ENCODE assay signal across 11 cellular contexts in genomic region chr7:151404216-151405011, GRCh38. TPM values are rescaled to one million over a fixed set of nuclear protein-coding genes. Genes with fewer than 3 reads are reported as not detected.
DNase-seq lines count a peak whose midpoint lies in the region; ATAC-seq, FAIRE-seq and TF ChIP-seq lines count a peak whose summit lies in the region.
"Had no signal": no experiment of that assay in that cellular context is flagged by ENCODE, and none has a peak within 500 bp of the region (broad histone marks: within the 10 kb centered on the region; RNA-seq: fewer than 3 reads in every experiment).

No MANE protein-coding gene starts in this region.

- H3K9me3 ChIP-seq in SK-N-SH (no peaks in the 10 kb centered on the region), gastroesophageal sphincter (no peaks in the 10 kb centered on the region), sigmoid colon (no peaks in the 10 kb centered on the region)

- H3K4me3 ChIP-seq in SK-N-SH (ENCODE audit: low read depth in 2 of 2, low read length in 1 of 2): no peak overlapping the region
- no peak overlapping the region for H3K4me3 ChIP-seq in gastroesophageal sphincter
- H3K4me3 ChIP-seq in sigmoid colon: no peak overlapping the region

- no peak overlapping the region for H3K27ac ChIP-seq in SK-N-SH (ENCODE audit: low read depth in 2 of 2, low read length in 1 of 2)
- peak overlapping the region in 3 of 4 donors; percentile 37 to 64 (median 38) for H3K27ac ChIP-seq in gastroesophageal sphincter
- H3K27ac ChIP-seq in sigmoid colon: peak overlapping the region; percentile 38 to 57 (median 46)

- DNase-seq in GM12891 (ENCODE audit: insufficient read length, low spot score) (peak; percentile 13), SK-N-SH (peak; percentile 46), sigmoid colon (peak; percentile 81), activated gamma-delta T cell treated with Interleukin-2 at 50 U/mL for 16 hours (no peak), DMS53 treated with DMSO at 0.1 percent for 48 hours (lab: John Stamatoyannopoulos, UW; ENCODE audit: unreplicated experiment) (no peak), UCSD-AML1 (lab: John Stamatoyannopoulos, UW; ENCODE audit: unreplicated experiment) (no peak)
- DNase-seq: activated B cell treated with CpG ODN at 0.5 μM for 24 hours, hypothalamus had no signal

- TF ChIP-seq EP300 in SK-N-SH (IDR thresholded peaks at IDR 0.05; ENCODE audit: borderline replicate concordance in 1 of 2, low read depth in 1 of 2, low read length in 1 of 2) (no peak), gastroesophageal sphincter (IDR thresholded peaks at IDR 0.05) (no peak), sigmoid colon (IDR thresholded peaks at IDR 0.05) (no peak)

- no peaks in the 10 kb centered on the region for H3F3A ChIP-seq in SK-N-SH (replicated peaks; ENCODE audit: insufficient read depth)

- POLR2A ChIA-PET in SK-N-SH (lab: Yijun Ruan, JAX): no interaction called here

- ATAC-seq in gastroesophageal sphincter (peak; percentile 69), HG03457 (IDR thresholded peaks at IDR 0.05; ENCODE audit: unreplicated experiment) (no peak)

- TF ChIP-seq CTCF in SK-N-SH (IDR thresholded peaks at IDR 0.05) (no peak), gastroesophageal sphincter (IDR thresholded peaks at IDR 0.05) (no peak), sigmoid colon (IDR thresholded peaks at IDR 0.05) (no peak)

- TF ChIP-seq RAD21 in SK-N-SH (IDR thresholded peaks at IDR 0.05; ENCODE audit: low read length): no peak

- H3K79me2 ChIP-seq in SK-N-SH (ENCODE audit: insufficient read depth): no peaks in the 10 kb centered on the region

- H4K20me1 ChIP-seq in SK-N-SH (ENCODE audit: insufficient read depth): no peaks in the 10 kb centered on the region

- H3K4me1 ChIP-seq in SK-N-SH (ENCODE audit: control insufficient read depth in 1 of 2, insufficient read depth in 2 of 2, low read depth in 1 of 2, low read length in 1 of 2) (peaks cover 0 to 13% of the 10 kb centered on the region in 2 experiments; a peak in 2 of 4 replicates), gastroesophageal sphincter (peaks cover 0 to 10% (median 9%) of the 10 kb centered on the region in 3 donors), sigmoid colon (peaks cover 0 to 9% (median 5%) of the 10 kb centered on the region in 4 donors)

- H3K9me2 ChIP-seq in SK-N-SH: no peaks in the 10 kb centered on the region

- intact Hi-C loops in sigmoid colon (cut with DNase I): no loop called here

- 79% methylated on average over 13 of the region's 18 CpGs for whole genome bisulfite sequencing in SK-N-SH (ENCODE audit: low lambda C conversion rate)
- 46 to 53% methylated on average over 4 to 9 of the region's 18 CpGs for WGBS in gastroesophageal sphincter (ENCODE audit: low coverage in 1 of 2), 2 donors
- WGBS in sigmoid colon, 2 donors: 73 to 80% methylated on average over 18 of the region's 18 CpGs

- CTCF ChIA-PET in SK-N-SH (lab: Yijun Ruan, JAX): interaction anchor here (1.1 to 2.1 kb wide), 3 partner anchors 33 to 89 kb away, joined by 4 to 8 read pairs (median 6); no protein-coding TSS in a partner anchor

- no peak for FAIRE-seq in GM12891 (lab: Jason Lieb, UNC)
- FAIRE-seq: G401.6 had no signal

- no peak overlapping the region for H2AFZ ChIP-seq in SK-N-SH (ENCODE audit: low read depth)

- no peak overlapping the region for H3K9ac ChIP-seq in SK-N-SH

- H3K36me3 ChIP-seq in SK-N-SH (replicated peaks in 1 of 2; ENCODE audit: control insufficient read depth in 1 of 2, insufficient read depth in 2 of 2, low read length in 1 of 2) (no peaks in the 10 kb centered on the region), gastroesophageal sphincter (no peaks in the 10 kb centered on the region), sigmoid colon (no peaks in the 10 kb centered on the region)

- TF ChIP-seq POLR2A in GM12891 (IDR thresholded peaks at IDR 0.05; ENCODE audit: low read depth, low read length) (no peak), gastroesophageal sphincter (IDR thresholded peaks at IDR 0.05) (no peak), sigmoid colon (IDR thresholded peaks at IDR 0.05) (no peak)

- H3K27me3 ChIP-seq in SK-N-SH (ENCODE audit: insufficient read depth): peaks cover 13% of the 10 kb centered on the region
- H3K27me3 ChIP-seq in gastroesophageal sphincter: peaks cover 25% of the 10 kb centered on the region
- peaks cover 9 to 20% (median 19%) of the 10 kb centered on the region in 3 donors for H3K27me3 ChIP-seq in sigmoid colon

- H3K4me2 ChIP-seq in SK-N-SH: no peak overlapping the region

TF ChIP-seq in GM12891, 5 proteins besides CTCF, POLR2A, EP300 and RAD21:
- TF ChIP-seq POU2F2 (IDR thresholded peaks at IDR 0.05; ENCODE audit: low read depth, low read length) (no peak), PAX5 (IDR thresholded peaks at IDR 0.05; ENCODE audit: insufficient read depth, low read length, severe bottlenecking) (no peak), TAF1 (IDR thresholded peaks at IDR 0.05; ENCODE audit: low read depth, low read length) (no peak), SPI1 (IDR thresholded peaks at IDR 0.05; ENCODE audit: low read depth, low read length) (no peak), POLR2AphosphoS5 (IDR thresholded peaks at IDR 0.05; ENCODE audit: low read depth, low read length) (no peak)

TF ChIP-seq in SK-N-SH, 30 proteins besides CTCF, POLR2A, EP300 and RAD21:
- no peak for TF ChIP-seq FOXJ3 (CRISPR knock-in tag; IDR thresholded peaks at IDR 0.05)
- TF ChIP-seq YY1 (IDR thresholded peaks at IDR 0.05; ENCODE audit: low read depth): no peak
- no peak for TF ChIP-seq TCF12 (IDR thresholded peaks at IDR 0.05)
- no peak for TF ChIP-seq EZH2phosphoT487 (IDR thresholded peaks at IDR 0.05; ENCODE audit: borderline replicate concordance, low read depth)
- no peak for TF ChIP-seq GABPA (IDR thresholded peaks at IDR 0.05; ENCODE audit: low read depth)
- TF ChIP-seq RFX5 (IDR thresholded peaks at IDR 0.05; ENCODE audit: low read length): no peak
- TF ChIP-seq, protein P1, sequence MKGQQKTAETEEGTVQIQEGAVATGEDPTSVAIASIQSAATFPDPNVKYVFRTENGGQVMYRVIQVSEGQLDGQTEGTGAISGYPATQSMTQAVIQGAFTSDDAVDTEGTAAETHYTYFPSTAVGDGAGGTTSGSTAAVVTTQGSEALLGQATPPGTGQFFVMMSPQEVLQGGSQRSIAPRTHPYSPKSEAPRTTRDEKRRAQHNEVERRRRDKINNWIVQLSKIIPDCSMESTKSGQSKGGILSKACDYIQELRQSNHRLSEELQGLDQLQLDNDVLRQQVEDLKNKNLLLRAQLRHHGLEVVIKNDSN (IDR thresholded peaks at IDR 0.05; ENCODE audit: borderline replicate concordance, low read depth): no peak
- no peak for TF ChIP-seq SIN3A (IDR thresholded peaks at IDR 0.05; ENCODE audit: borderline replicate concordance, low read depth, low read length)
- TF ChIP-seq FOSL2 (IDR thresholded peaks at IDR 0.05; ENCODE audit: borderline replicate concordance, low read depth): no peak
- TF ChIP-seq, protein P2, sequence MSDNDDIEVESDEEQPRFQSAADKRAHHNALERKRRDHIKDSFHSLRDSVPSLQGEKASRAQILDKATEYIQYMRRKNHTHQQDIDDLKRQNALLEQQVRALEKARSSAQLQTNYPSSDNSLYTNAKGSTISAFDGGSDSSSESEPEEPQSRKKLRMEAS (IDR thresholded peaks at IDR 0.05; ENCODE audit: low read depth): no peak
- TF ChIP-seq MXI1 (IDR thresholded peaks at IDR 0.05; ENCODE audit: low read depth, low read length): no peak
- no peak for TF ChIP-seq CHD2 (IDR thresholded peaks at IDR 0.05; ENCODE audit: low read length, partially characterized antibody)
- TF ChIP-seq GATA2 (CRISPR knock-in tag; IDR thresholded peaks at IDR 0.05): no peak
- TF ChIP-seq TEAD4 (IDR thresholded peaks at IDR 0.05; ENCODE audit: borderline replicate concordance, insufficient read depth): no peak
- no peak for TF ChIP-seq RCOR1 (IDR thresholded peaks at IDR 0.05; ENCODE audit: low read length)
- no peak for TF ChIP-seq ELF1 (IDR thresholded peaks at IDR 0.05)
- no peak for TF ChIP-seq JUND (IDR thresholded peaks at IDR 0.05)
- no peak for TF ChIP-seq MEF2A (IDR thresholded peaks at IDR 0.05; ENCODE audit: borderline replicate concordance, low read depth)

RNA-seq across cellular contexts. Expression of gene WDR86, which starts 5.4 kb away (rescaled TPM):
- 0.23 TPM for polyA plus RNA-seq in GM12891 (2012; ENCODE audit: low read depth, missing spikeins)
- polyA plus RNA-seq in SK-N-SH (2012; rRNA removed) (1.0 and 2.5 TPM in 2 replicates), sigmoid colon (1 to 10 TPM in 2 of 3 donors, under 1 TPM in 1; 0.46 to 4.2 (median 2.1) TPM)
- 0.45 and 0.84 TPM in 2 replicates for polyA plus RNA-seq in SK-N-SH (2012; cell fraction: cytosol; rRNA removed)
- 9.5 and 16.8 TPM in 2 replicates for polyA plus RNA-seq in SK-N-SH (2012; cell fraction: nucleus; rRNA removed)
- total RNA-seq in gastroesophageal sphincter (1 to 10 TPM; 2.6 to 8.2 (median 5.9) TPM), sigmoid colon (10 to 100 TPM; 14.4 to 23.8 (median 16.9) TPM)

RNA-seq across cellular contexts. Expression of gene CRYGN, which starts 35.5 kb away (rescaled TPM):
- polyA plus RNA-seq in GM12891 (2012; ENCODE audit: low read depth, missing spikeins): not detected
- polyA plus RNA-seq in SK-N-SH (2012; rRNA removed) (not detected in 2 replicates), sigmoid colon (under 1 TPM in 2 of 3 donors, not detected in 1; 0.17 to 0.60 TPM)
- 0.03 TPM in 1 of 2 replicates, not detected in the other for polyA plus RNA-seq in SK-N-SH (2012; cell fraction: cytosol; rRNA removed)
- 0.06 TPM in 1 of 2 replicates, not detected in the other for polyA plus RNA-seq in SK-N-SH (2012; cell fraction: nucleus; rRNA removed)
- total RNA-seq in gastroesophageal sphincter (1 to 10 TPM in 1 of 4 donors, under 1 TPM in 1, not detected in 2; 0.27 to 4.4 TPM), sigmoid colon (1 to 10 TPM in 2 of 4 donors, not detected in 2; 1.4 to 1.8 TPM)
- total RNA-seq: activated B cell treated with CpG ODN at 0.5 μM for 24 hours had no signal

Comparison
In these comparisons a context has a peak if more than half of its experiments do, and no peak if none do; other contexts are left out.
1. DNase-seq: peak in GM12891 (single experiment), SK-N-SH (single experiment) and sigmoid colon (single experiment); none in activated gamma-delta T cell treated with Interleukin-2 at 50 U/mL for 16 hours (single experiment), DMS53 treated with DMSO at 0.1 percent for 48 hours (single experiment) and UCSD-AML1 (single experiment).
2. H3K27ac ChIP-seq: peak in gastroesophageal sphincter (3 of 4) and sigmoid colon (4 of 4); none in SK-N-SH (0 of 2).